ENCODE assay signal across 9 cellular contexts in the genomic region with DNA sequence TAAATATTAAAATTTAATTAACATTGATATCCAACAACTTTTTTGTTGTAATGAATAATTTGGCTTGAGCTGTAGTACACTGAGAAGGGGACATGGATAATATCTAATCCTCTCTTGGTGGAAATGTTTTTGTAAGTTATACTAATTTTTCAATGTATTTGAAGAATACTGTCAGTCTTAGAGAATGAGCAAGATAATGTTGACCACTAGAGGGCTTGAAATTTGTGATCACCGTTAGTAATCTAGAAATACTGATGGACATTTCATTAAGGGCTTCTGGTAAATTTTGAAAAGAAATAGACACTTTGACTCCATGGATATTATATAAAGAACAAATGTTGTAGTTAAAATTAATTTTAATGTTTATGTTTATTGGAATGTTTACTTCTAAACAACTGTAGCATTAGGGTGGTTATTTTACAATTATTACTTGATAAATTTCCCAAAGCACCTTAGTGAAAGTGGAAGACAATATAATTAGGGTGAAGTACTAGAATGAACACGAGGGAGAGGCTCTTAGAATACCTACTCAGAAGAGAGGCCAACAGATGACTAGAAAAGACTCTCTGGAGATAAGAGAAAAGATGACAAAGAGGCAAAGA. TPM values are rescaled to one million over a fixed set of nuclear protein-coding genes. Genes with fewer than 3 reads are reported as not detected.
A peak's percentile ranks its signal among the peaks of the same experiment; 100 is the strongest.
DNase-seq lines count a peak whose midpoint lies in the region; ATAC-seq, FAIRE-seq and TF ChIP-seq lines count a peak whose summit lies in the region.
"Had no signal": no experiment of that assay in that cellular context is flagged by ENCODE, and none has a peak within 500 bp of the region (broad histone marks: within the 10 kb centered on the region; RNA-seq: fewer than 3 reads in every experiment).

No MANE protein-coding gene starts in this region.

- H3K4me3 ChIP-seq in fibroblast of the aortic adventitia (ENCODE audit: low read depth, low read length) = no peak overlapping the region
- H3K4me3 ChIP-seq in smooth muscle cell = no peak overlapping the region

- H3K36me3 Mint-ChIP-seq in CD14-positive monocyte = peaks cover 0 to 2% of the 10 kb centered on the region in 2 donors

- no peak overlapping the region for H3K4me2 ChIP-seq in smooth muscle cell

- H3K27me3 ChIP-seq in smooth muscle cell (ENCODE audit: low read depth) = no peaks in the 10 kb centered on the region

- peaks cover 35% of the 10 kb centered on the region for H3K4me1 Mint-ChIP-seq in CD14-positive monocyte

- ATAC-seq in GM21786 (IDR thresholded peaks at IDR 0.05; ENCODE audit: unreplicated experiment) = peak; percentile 59
- ATAC-seq in HG02973 (IDR thresholded peaks at IDR 0.05; ENCODE audit: unreplicated experiment) = no peak
- no peak for ATAC-seq in GM21381 (IDR thresholded peaks at IDR 0.05; ENCODE audit: unreplicated experiment)

- H3K9me3 Mint-ChIP-seq in CD14-positive monocyte = peaks cover 0 to 7% (median 0%) of the 10 kb centered on the region in 7 donors

- TF ChIP-seq CTCF in CD14-positive monocyte (IDR thresholded peaks at IDR 0.05) = peak; percentile 85
- TF ChIP-seq CTCF in fibroblast of the aortic adventitia (IDR thresholded peaks at IDR 0.05; ENCODE audit: insufficient read depth, low read length) = peak; percentile 61
- TF ChIP-seq CTCF in smooth muscle cell (IDR thresholded peaks at IDR 0.05; ENCODE audit: borderline replicate concordance, insufficient read depth, poor library complexity, severe bottlenecking) = peak; percentile 81

- DNase-seq in CD14-positive monocyte (ENCODE audit: low spot score) (no peak), RCC 7860 (ENCODE audit: low spot score) (peak; percentile 14), fibroblast of the aortic adventitia (ENCODE audit: low read depth) (peak; percentile 66), smooth muscle cell (lab: John Stamatoyannopoulos, UW; ENCODE audit: unreplicated experiment) (no peak)
- no peak for DNase-seq in activated effector memory CD4-positive, alpha-beta T cell treated with anti-CD3 and anti-CD28 coated beads, Interleukin-2, amount 50 U/mL, for 16 hours

- intact Hi-C loops in CD14-positive monocyte (cut with micrococcal nuclease) = loop anchor here (2.0 to 5.0 kb wide), 2 partner anchors 35 to 41 kb away; no protein-coding TSS in a partner anchor

- H3K27me3 Mint-ChIP-seq in CD14-positive monocyte (ENCODE audit: low read depth in 3 of 3) = peaks cover 0 to 2% (median 0%) of the 10 kb centered on the region in 3 donors

- no peak overlapping the region for H3K4me3 Mint-ChIP-seq in CD14-positive monocyte

- no peaks in the 10 kb centered on the region for H3K79me2 ChIP-seq in smooth muscle cell (ENCODE audit: low read depth)

- 27% methylated on average over 2 of the region's 2 CpGs for WGBS in smooth muscle cell (ENCODE audit: low lambda C conversion rate)

- H3K9ac ChIP-seq in smooth muscle cell (ENCODE audit: low read depth) = no peak overlapping the region

- H4K20me1 ChIP-seq in smooth muscle cell (ENCODE audit: low read depth) = no peaks in the 10 kb centered on the region

- H3K27ac Mint-ChIP-seq in CD14-positive monocyte = peak overlapping the region in 2 of 7 donors; percentile 27 to 50

- no peaks in the 10 kb centered on the region for H3K36me3 ChIP-seq in smooth muscle cell (ENCODE audit: low read depth)

- no peaks in the 10 kb centered on the region for H3K4me1 ChIP-seq in smooth muscle cell (ENCODE audit: low read depth)

- no peaks in the 10 kb centered on the region for H3F3A ChIP-seq in smooth muscle cell (ENCODE audit: low read depth)

- peak; percentile 69 for FAIRE-seq in RCC 7860 (lab: Jason Lieb, UNC)

- H2AFZ ChIP-seq in smooth muscle cell (ENCODE audit: low read depth) = peak overlapping the region; percentile 9

- H3K9me3 ChIP-seq in smooth muscle cell (replicated peaks; ENCODE audit: low read depth) = no peaks in the 10 kb centered on the region

- H3K27ac ChIP-seq in smooth muscle cell (ENCODE audit: low read depth) = no peak overlapping the region
- H3K27ac ChIP-seq: epithelial cell of prostate had no signal

RNA-seq across cellular contexts. Expression of a gene that starts 20.0 kb away (rescaled TPM):
- 10 to 100 TPM; 19.6 to 30.6 TPM for polyA plus RNA-seq in CD14-positive monocyte
- total RNA-seq in fibroblast of the aortic adventitia (ENCODE audit: low replicate concordance) = 276 and 378 TPM in 2 replicates
- total RNA-seq in smooth muscle cell = 36.0 and 45.3 TPM in 2 replicates
- polyA plus RNA-seq in smooth muscle cell = 14.2 and 17.2 TPM in 2 replicates

Comparison
In these comparisons a context has a peak if more than half of its experiments do, and no peak if none do; other contexts are left out.
1. DNase-seq: peak in RCC 7860 (single experiment) and fibroblast of the aortic adventitia (single experiment); none in CD14-positive monocyte (single experiment), smooth muscle cell (single experiment) and activated effector memory CD4-positive, alpha-beta T cell treated with anti-CD3 and anti-CD28 coated beads, Interleukin-2, amount 50 U/mL, for 16 hours (single experiment).
2. Peak in every context shown above with its lines, with median percentiles within 50 percentile points of each other: CTCF ChIP-seq.